Comparison of ENCODE assay signal across 8 cellular contexts in genomic region chr14:23068792-23069412, GRCh38. TPM values are rescaled to one million over a fixed set of nuclear protein-coding genes. Genes with fewer than 3 reads are reported as not detected.
DNase-seq lines count a peak whose midpoint lies in the region; ATAC-seq, FAIRE-seq and TF ChIP-seq lines count a peak whose summit lies in the region.

No MANE protein-coding gene starts in this region.

- no peaks in the 10 kb centered on the region for H3K9me3 ChIP-seq in RWPE2 (ENCODE audit: severe bottlenecking)
- H3K9me3 ChIP-seq in astrocyte (ENCODE audit: insufficient read depth, low read depth, low read length): no peaks in the 10 kb centered on the region
- no peaks in the 10 kb centered on the region for H3K9me3 ChIP-seq in iPS-18a (ENCODE audit: control insufficient read depth, low read depth, low read length)

- H3K27ac ChIP-seq in RWPE2 (ENCODE audit: poor library complexity, severe bottlenecking): peak overlapping the region; percentile 64
- H3K27ac ChIP-seq in astrocyte (ENCODE audit: low read depth, low read length): no peak overlapping the region
- peak overlapping the region; percentile 52 for H3K27ac ChIP-seq in iPS-18a (ENCODE audit: low read length)

- peak; percentile 13 for FAIRE-seq in astrocyte (lab: Jason Lieb, UNC)

- H3K4me1 ChIP-seq in RWPE2 (ENCODE audit: insufficient read depth, poor library complexity, severe bottlenecking) (peaks cover 8% of the 10 kb centered on the region), astrocyte (ENCODE audit: insufficient read depth, low read length) (peaks cover 43% of the 10 kb centered on the region), iPS-18a (ENCODE audit: control insufficient read depth, low read depth, low read length) (peaks cover 33% of the 10 kb centered on the region)

- H4K20me1 ChIP-seq in astrocyte (ENCODE audit: insufficient read depth, low read length): peaks cover 71% of the 10 kb centered on the region

- peaks cover 87% of the 10 kb centered on the region for H3K79me2 ChIP-seq in astrocyte (ENCODE audit: insufficient read depth, low read length)

- H3K4me1 Mint-ChIP-seq in astrocyte (ENCODE audit: low read depth, unreplicated experiment): peaks cover 37% of the 10 kb centered on the region

- H3K4me3 ChIP-seq in RWPE2 (ENCODE audit: severe bottlenecking) (no peak overlapping the region), astrocyte (ENCODE audit: insufficient read depth, low read depth, low read length) (peak overlapping the region; percentile 14), iPS-18a (ENCODE audit: low read length) (peak overlapping the region; percentile 41)

- H3K36me3 ChIP-seq in RWPE2 (ENCODE audit: low read depth) (peaks cover 82% of the 10 kb centered on the region), astrocyte (ENCODE audit: insufficient read depth, low read length) (peaks cover 50% of the 10 kb centered on the region), iPS-18a (ENCODE audit: control insufficient read depth, low read depth, low read length) (peaks cover 69% of the 10 kb centered on the region)

- H3K27me3 Mint-ChIP-seq in astrocyte (ENCODE audit: low read depth, unreplicated experiment): no peaks in the 10 kb centered on the region

- H3K9ac ChIP-seq in astrocyte (ENCODE audit: low read length) (peak overlapping the region; percentile 99), iPS-18a (ENCODE audit: low read length) (peak overlapping the region; percentile 7)

- peak overlapping the region; percentile 97 for H3K4me2 ChIP-seq in astrocyte (ENCODE audit: low read length)

- no peaks in the 10 kb centered on the region for H3K27me3 ChIP-seq in RWPE2 (ENCODE audit: insufficient read depth, poor library complexity, severe bottlenecking)
- no peaks in the 10 kb centered on the region for H3K27me3 ChIP-seq in astrocyte (ENCODE audit: insufficient read depth, low read length)
- no peaks in the 10 kb centered on the region for H3K27me3 ChIP-seq in iPS-18a (ENCODE audit: control insufficient read depth, insufficient read depth, low read length)

- H3K27ac Mint-ChIP-seq in astrocyte (ENCODE audit: unreplicated experiment): peak overlapping the region; percentile 58

- H3K4me3 Mint-ChIP-seq in astrocyte (ENCODE audit: unreplicated experiment): peak overlapping the region; percentile 78

- TF ChIP-seq CTCF in RWPE2 (IDR thresholded peaks at IDR 0.05; ENCODE audit: poor library complexity, severe bottlenecking) (peak; percentile 100), astrocyte (IDR thresholded peaks at IDR 0.05; ENCODE audit: insufficient read depth, low read depth, low read length) (peak; percentile 100)

- peak; percentile 49 for ATAC-seq in HG02623 (IDR thresholded peaks at IDR 0.05; ENCODE audit: unreplicated experiment)
- ATAC-seq in RWPE2 (ENCODE audit: low read depth): peak; percentile 72

- H2AFZ ChIP-seq in astrocyte (ENCODE audit: low read depth, low read length): no peak overlapping the region

- DNase-seq in GM03348 (ENCODE audit: low spot score): peak; percentile 90
- peak; percentile 86 for DNase-seq in RWPE2 (ENCODE audit: low spot score)
- peak; percentile 78 for DNase-seq in astrocyte (ENCODE audit: low read depth)
- peak; percentile 50 to 60 for DNase-seq in stimulated activated CD4-positive, alpha-beta T cell treated with anti-CD3 and anti-CD28 coated beads, Interleukin-12 subunit alpha, Interleukin-12 subunit beta, amount 100 ng/mL, for 24 hours (ENCODE audit: low read depth in 2 of 2)
- no peak for DNase-seq in NCI-H1930 (lab: John Stamatoyannopoulos, UW)
- no peak for DNase-seq in NCI-H1105 treated with DMSO at 0.1 percent for 48 hours (lab: John Stamatoyannopoulos, UW)

- H3K36me3 Mint-ChIP-seq in astrocyte (ENCODE audit: low read depth, unreplicated experiment): peaks cover 11% of the 10 kb centered on the region

- no peaks in the 10 kb centered on the region for H3K9me3 Mint-ChIP-seq in astrocyte (ENCODE audit: unreplicated experiment)

RNA-seq across cellular contexts. Expression of gene CDH24, which starts 11.6 kb away (rescaled TPM):
- 17.4 and 22.2 TPM in 2 replicates for total RNA-seq in astrocyte

RNA-seq across cellular contexts. Expression of gene ACIN1, which starts 26.0 kb away (rescaled TPM):
- 186 and 208 TPM in 2 replicates for total RNA-seq in astrocyte

RNA-seq across cellular contexts. Expression of gene C14orf119, which starts 26.4 kb away (rescaled TPM):
- total RNA-seq in astrocyte: 79.5 and 83.9 TPM in 2 replicates

RNA-seq across cellular contexts. Expression of gene PSMB11, which starts 26.9 kb away (rescaled TPM):
- total RNA-seq in astrocyte: not detected in 2 replicates

RNA-seq across cellular contexts. Expression of gene PSMB5, which starts 34.2 kb away (rescaled TPM):
- total RNA-seq in astrocyte: 232 and 239 TPM in 2 replicates

Comparison
In these comparisons a context has a peak if more than half of its experiments do, and no peak if none do; other contexts are left out.
1. DNase-seq: peak in GM03348 (single experiment), RWPE2 (single experiment), astrocyte (single experiment) and stimulated activated CD4-positive, alpha-beta T cell treated with anti-CD3 and anti-CD28 coated beads, Interleukin-12 subunit alpha, Interleukin-12 subunit beta, amount 100 ng/mL, for 24 hours (2 of 2); none in NCI-H1930 (0 of 2) and NCI-H1105 treated with DMSO at 0.1 percent for 48 hours (single experiment).